ENCODE assay signal across 20 cellular contexts in the genomic region with DNA sequence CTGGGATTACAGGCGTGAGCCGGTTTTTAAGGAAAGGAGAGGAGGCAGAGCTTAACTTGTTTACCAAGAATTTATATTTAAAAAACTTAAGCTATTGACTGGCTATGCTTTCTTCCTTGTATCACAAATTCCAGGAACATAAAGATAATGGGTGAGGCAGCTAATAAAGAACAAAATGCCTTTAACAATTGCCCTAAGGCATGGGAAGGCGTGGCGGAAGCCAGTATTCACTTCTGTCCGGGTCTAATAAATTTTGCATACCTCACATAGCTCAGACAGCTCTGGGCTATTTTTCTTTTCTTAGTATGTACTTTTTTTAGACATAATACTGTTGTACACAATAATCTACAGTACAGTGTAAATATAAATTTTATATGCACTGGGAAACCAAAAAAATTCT. TPM values are rescaled to one million over a fixed set of nuclear protein-coding genes. Genes with fewer than 3 reads are reported as not detected.
DNase-seq lines count a peak whose midpoint lies in the region; ATAC-seq and TF ChIP-seq lines count a peak whose summit lies in the region.
"Had no signal": no experiment of that assay in that cellular context is flagged by ENCODE, and none has a peak within 500 bp of the region (broad histone marks: within the 10 kb centered on the region; RNA-seq: fewer than 3 reads in every experiment).

No MANE protein-coding gene starts in this region.

- H3K36me3 ChIP-seq in IMR-90 (ENCODE audit: control insufficient read depth, insufficient read depth, low read length) (no peaks in the 10 kb centered on the region), trophoblast cell (ENCODE audit: control insufficient read depth in 1 of 2, insufficient read depth in 2 of 2, low read length in 2 of 2) (no peaks in the 10 kb centered on the region), Karpas-422 (ENCODE audit: insufficient read depth, low read length) (0 out of 2 replicates have a peak, but pooled peaks cover under 1% of the 10 kb centered on the region)
- H3K36me3 ChIP-seq: neural progenitor cell, right atrium auricular region had no signal

- no peak overlapping the region for H3K56ac ChIP-seq in IMR-90 (ENCODE audit: extremely low read depth, insufficient read depth, low read length)

- H3K18ac ChIP-seq in IMR-90 (ENCODE audit: low read depth, low read length) (no peak overlapping the region), trophoblast cell (ENCODE audit: low read length) (no peak overlapping the region)

- H3K14ac ChIP-seq in IMR-90 (replicated peaks; ENCODE audit: low read depth, low read length) = no peak overlapping the region
- H3K14ac ChIP-seq in trophoblast cell (ENCODE audit: low read length) = no peak overlapping the region

- no peak overlapping the region for H2BK15ac ChIP-seq in IMR-90 (ENCODE audit: low read depth, low read length)

- H3K4me2 ChIP-seq in IMR-90 (ENCODE audit: low read depth, low read length) = no peak overlapping the region
- no peak overlapping the region for H3K4me2 ChIP-seq in trophoblast cell (ENCODE audit: low read length)
- no peak overlapping the region for H3K4me2 ChIP-seq in Karpas-422 (ENCODE audit: low read depth, low read length, poor library complexity, severe bottlenecking)

- H3K9me1 ChIP-seq in IMR-90 (ENCODE audit: insufficient read depth, low read length) = no peaks in the 10 kb centered on the region

- H4K5ac ChIP-seq in IMR-90 (ENCODE audit: low read depth, low read length) = peak overlapping the region; percentile 62

- peaks cover 5 to 8% of the 10 kb centered on the region in 2 experiments; a peak in 3 of 4 replicates for H3K79me1 ChIP-seq in IMR-90 (ENCODE audit: low read depth in 1 of 2, low read length in 2 of 2)
- H3K79me1 ChIP-seq in trophoblast cell (ENCODE audit: low read length) = peaks cover 7% of the 10 kb centered on the region

- CTCF ChIA-PET in activated CD4-positive, alpha-beta memory T cell treated with anti-CD3 and anti-CD28 coated beads for 36 hours (lab: Charles Lee) = interaction anchor here (1.3 kb wide), 1 partner anchor 42 kb away, joined by 3 read pairs; no protein-coding TSS in a partner anchor
- CTCF ChIA-PET in activated CD4-positive, alpha-beta memory T cell treated with anti-CD3 and anti-CD28 coated beads, Interleukin-2, amount 10 ng/mL, durations not matched to agents 7 days and 5 days (lab: Charles Lee) = interaction anchor here (0.6 to 1.0 kb wide), 3 partner anchors 42 to 1634 kb away, joined by 3 to 4 read pairs (median 3); no protein-coding TSS in a partner anchor
- CTCF ChIA-PET in IMR-90 (lab: Yijun Ruan, JAX) (no interaction called here), HEK293T (lab: Yijun Ruan, JAX) (no interaction called here)

- H2AFZ ChIP-seq in IMR-90 (replicated peaks; ENCODE audit: low read length, poor library complexity) (no peak overlapping the region), trophoblast cell (ENCODE audit: insufficient read depth, low read length, poor library complexity) (no peak overlapping the region), Karpas-422 (ENCODE audit: low read length) (no peak overlapping the region)

- H2BK20ac ChIP-seq in IMR-90 (ENCODE audit: low read depth, low read length) = no peak overlapping the region

- H3K23ac ChIP-seq in IMR-90 (ENCODE audit: low read depth, low read length) (no peak overlapping the region), trophoblast cell (ENCODE audit: low read length) (no peak overlapping the region)

- dilution Hi-C loops in IMR-90 (cut with HindIII; ENCODE audit: low sequenced_read_pairs, unreplicated experiment) = no loop called here

- H3K4me1 ChIP-seq in IMR-90 (ENCODE audit: control insufficient read depth, insufficient read depth, low read length) = no peaks in the 10 kb centered on the region
- H3K4me1 ChIP-seq in trophoblast cell (ENCODE audit: control insufficient read depth in 1 of 2, insufficient read depth in 2 of 2, low read length in 2 of 2) = no peaks in the 10 kb centered on the region
- peaks cover 3% of the 10 kb centered on the region; the same call in 1 of the 2 replicates for H3K4me1 ChIP-seq in Karpas-422 (ENCODE audit: low read length)
- H3K4me1 ChIP-seq: neural progenitor cell had no signal

- H3K27me3 ChIP-seq in IMR-90 (ENCODE audit: control insufficient read depth, insufficient read depth, low read length) (no peaks in the 10 kb centered on the region), trophoblast cell (ENCODE audit: insufficient read depth, low read length) (no peaks in the 10 kb centered on the region), Karpas-422 (ENCODE audit: low read length) (no peaks in the 10 kb centered on the region)
- H3K27me3 ChIP-seq: hepatocyte, right atrium auricular region had no signal

- peaks cover 2% of the 10 kb centered on the region for H3K9me3 Mint-ChIP-seq in activated CD4-positive, alpha-beta memory T cell treated with anti-CD3 and anti-CD28 coated beads for 36 hours
- no peaks in the 10 kb centered on the region for H3K9me3 Mint-ChIP-seq in activated CD4-positive, alpha-beta memory T cell treated with anti-CD3 and anti-CD28 coated beads, Interleukin-2, amount 10 ng/mL, durations not matched to agents 7 days and 5 days
- no peaks in the 10 kb centered on the region for H3K9me3 Mint-ChIP-seq in effector memory CD8-positive, alpha-beta T cell
- H3K9me3 Mint-ChIP-seq: neural progenitor cell had no signal

- no peak overlapping the region for H3K4me3 ChIP-seq in IMR-90 (ENCODE audit: insufficient read depth, low read depth, low read length)
- no peak overlapping the region for H3K4me3 ChIP-seq in trophoblast cell (ENCODE audit: low read depth, low read length)
- H3K4me3 ChIP-seq in Karpas-422 (ENCODE audit: low read length) = no peak overlapping the region

- H2BK120ac ChIP-seq in IMR-90 (ENCODE audit: low read depth, low read length) (no peak overlapping the region), trophoblast cell (ENCODE audit: insufficient read depth, low read length, poor library complexity) (no peak overlapping the region)

- H3K4me1 Mint-ChIP-seq in activated CD4-positive, alpha-beta memory T cell treated with anti-CD3 and anti-CD28 coated beads for 36 hours (ENCODE audit: low read depth) = peaks cover 23% of the 10 kb centered on the region
- peaks cover 20% of the 10 kb centered on the region for H3K4me1 Mint-ChIP-seq in activated CD4-positive, alpha-beta memory T cell treated with anti-CD3 and anti-CD28 coated beads, Interleukin-2, amount 10 ng/mL, durations not matched to agents 7 days and 5 days
- peaks cover 10 to 26% of the 10 kb centered on the region in 2 donors for H3K4me1 Mint-ChIP-seq in effector memory CD8-positive, alpha-beta T cell (ENCODE audit: low read depth in 2 of 2)
- H3K4me1 Mint-ChIP-seq: neural progenitor cell had no signal

- H3K4ac ChIP-seq in IMR-90 (ENCODE audit: low read depth, low read length) = no peak overlapping the region
- no peak overlapping the region for H3K4ac ChIP-seq in trophoblast cell (ENCODE audit: low read depth, low read length)

- WGBS in IMR-90 (ENCODE audit: extremely low coverage in 2 of 2, insufficient read length in 1 of 2), 2 experiments = no CpG with 5 or more reads among the region's 5 CpGs
- no CpG with 5 or more reads among the region's 5 CpGs for whole genome bisulfite sequencing in trophoblast cell (ENCODE audit: extremely low coverage, insufficient coverage, insufficient read length)

- H2BK5ac ChIP-seq in IMR-90 (ENCODE audit: low read depth, low read length, poor library complexity, severe bottlenecking) (no peak overlapping the region), trophoblast cell (ENCODE audit: low read depth, low read length, poor library complexity) (no peak overlapping the region)

- no peak for TF ChIP-seq CTCF in IMR-90 (conservative IDR thresholded peaks at IDR 0.05; ENCODE audit: low read depth, low read length)

- peaks cover 6% of the 10 kb centered on the region for H3K79me2 ChIP-seq in trophoblast cell (ENCODE audit: control insufficient read depth, insufficient read depth, low read length, poor library complexity)
- peaks cover 18% of the 10 kb centered on the region for H3K79me2 ChIP-seq in Karpas-422 (ENCODE audit: low read length)

- H4K91ac ChIP-seq in IMR-90 (ENCODE audit: insufficient read depth, low read depth, low read length) (no peak overlapping the region), trophoblast cell (ENCODE audit: low read depth, low read length) (no peak overlapping the region)

- ATAC-seq in IMR-90 (ENCODE audit: low read depth) (no peak), HG03135 (IDR thresholded peaks at IDR 0.05; ENCODE audit: unreplicated experiment) (no peak)
- ATAC-seq in effector memory CD8-positive, alpha-beta T cell (replicated peaks) = no peak

- H4K20me1 ChIP-seq in IMR-90 (ENCODE audit: insufficient read depth, low read length) (no peaks in the 10 kb centered on the region), Karpas-422 (ENCODE audit: insufficient read depth, low read depth, low read length) (no peaks in the 10 kb centered on the region)

- intact Hi-C loops in activated CD4-positive, alpha-beta memory T cell treated with anti-CD3 and anti-CD28 coated beads for 36 hours (cut with micrococcal nuclease) = loop anchor here (2.0 kb wide), 4 partner anchors 173 to 923 kb away; a partner anchor contains a TSS
- intact Hi-C loops in IMR-90 (cut with micrococcal nuclease) = loop anchor here (2.0 to 10.0 kb wide), 2 partner anchors 141 to 889 kb away; no protein-coding TSS in a partner anchor

- no peak overlapping the region for H3K27ac ChIP-seq in IMR-90 (ENCODE audit: insufficient read depth, low read length)
- H3K27ac ChIP-seq in trophoblast cell (ENCODE audit: low read depth, low read length) = no peak overlapping the region
- H3K27ac ChIP-seq in Karpas-422 (ENCODE audit: low read length) = no peak overlapping the region
- H3K27ac ChIP-seq: neural progenitor cell had no signal

- no peak for TF ChIP-seq POLR2A in IMR-90 (IDR thresholded peaks at IDR 0.05; ENCODE audit: low read depth, low read length)

- H3K27ac Mint-ChIP-seq in activated CD4-positive, alpha-beta memory T cell treated with anti-CD3 and anti-CD28 coated beads for 36 hours = no peak overlapping the region
- H3K27ac Mint-ChIP-seq in activated CD4-positive, alpha-beta memory T cell treated with anti-CD3 and anti-CD28 coated beads, Interleukin-2, amount 10 ng/mL, durations not matched to agents 7 days and 5 days = no peak overlapping the region
- H3K27ac Mint-ChIP-seq in effector memory CD8-positive, alpha-beta T cell = peak overlapping the region in 1 of 2 donors; percentile 98

- H2AK5ac ChIP-seq in IMR-90 (ENCODE audit: low read depth, low read length) (no peak overlapping the region), trophoblast cell (ENCODE audit: low read length) (no peak overlapping the region)

- H4K12ac ChIP-seq in trophoblast cell (ENCODE audit: low read depth, low read length) = no peak overlapping the region

- in situ Hi-C loops in IMR-90 (cut with MboI; ENCODE audit: low sequenced_read_pairs) = no loop called here

- H4K8ac ChIP-seq in IMR-90 (ENCODE audit: low read depth in 2 of 2, low read length in 2 of 2) (peak overlapping the region; percentile 79 to 96; a peak in 1 of 4 replicates), trophoblast cell (ENCODE audit: low read depth, low read length) (no peak overlapping the region)

- DNase-seq in activated CD4-positive, alpha-beta memory T cell treated with anti-CD3 and anti-CD28 coated beads for 36 hours = no peak
- no peak for DNase-seq in activated CD4-positive, alpha-beta memory T cell treated with anti-CD3 and anti-CD28 coated beads, Interleukin-2, amount 10 ng/mL, durations not matched to agents 7 days and 5 days
- DNase-seq in IMR-90 = no peak
- DNase-seq in effector memory CD8-positive, alpha-beta T cell = no peak
- DNase-seq in trophoblast cell = peak; percentile 84 to 90
- no peak for DNase-seq in Karpas-422
- no peak for DNase-seq in HEK293T (ENCODE audit: extremely low spot score)
- DNase-seq: activated CD4-positive, alpha-beta T cell treated with anti-CD3 and anti-CD28 coated beads for 1 hour; central memory CD4-positive, alpha-beta T cell; effector memory CD4-positive, alpha-beta T cell; NCI-H2107; NCI-H524; SHP77 treated with DMSO at 0.1 percent for 48 hours; stimulated activated naive CD4-positive, alpha-beta T cell treated with Interleukin-2 at 50 U/mL for 16 hours; T1000 had no signal

- H3K9me3 ChIP-seq in IMR-90 (ENCODE audit: control insufficient read depth, insufficient read depth, low read length) (no peaks in the 10 kb centered on the region), trophoblast cell (ENCODE audit: insufficient read depth, low read depth, low read length) (no peaks in the 10 kb centered on the region), Karpas-422 (ENCODE audit: low read length) (no peaks in the 10 kb centered on the region)
- H3K9me3 ChIP-seq: right atrium auricular region had no signal

- no TSS peak for BruUV-seq in IMR-90 (replicated peaks; lab: Mats Ljungman, UMichigan)

- no peak overlapping the region for H2AK9ac ChIP-seq in IMR-90 (replicated peaks; ENCODE audit: low read depth, low read length, poor library complexity)

- H3K36me3 Mint-ChIP-seq in activated CD4-positive, alpha-beta memory T cell treated with anti-CD3 and anti-CD28 coated beads for 36 hours = peaks cover 5% of the 10 kb centered on the region
- H3K36me3 Mint-ChIP-seq in activated CD4-positive, alpha-beta memory T cell treated with anti-CD3 and anti-CD28 coated beads, Interleukin-2, amount 10 ng/mL, durations not matched to agents 7 days and 5 days (ENCODE audit: low read depth) = peaks cover 13% of the 10 kb centered on the region
- peaks cover 16% of the 10 kb centered on the region for H3K36me3 Mint-ChIP-seq in effector memory CD8-positive, alpha-beta T cell (ENCODE audit: insufficient read depth)
- H3K36me3 Mint-ChIP-seq: CD14-positive monocyte had no signal

- no peaks in the 10 kb centered on the region for H3K27me3 Mint-ChIP-seq in activated CD4-positive, alpha-beta memory T cell treated with anti-CD3 and anti-CD28 coated beads for 36 hours
- no peaks in the 10 kb centered on the region for H3K27me3 Mint-ChIP-seq in activated CD4-positive, alpha-beta memory T cell treated with anti-CD3 and anti-CD28 coated beads, Interleukin-2, amount 10 ng/mL, durations not matched to agents 7 days and 5 days
- H3K27me3 Mint-ChIP-seq in effector memory CD8-positive, alpha-beta T cell = no peaks in the 10 kb centered on the region

- POLR2A ChIA-PET in activated CD4-positive, alpha-beta memory T cell treated with anti-CD3 and anti-CD28 coated beads for 36 hours (lab: Charles Lee) = no interaction called here
- POLR2A ChIA-PET in activated CD4-positive, alpha-beta memory T cell treated with anti-CD3 and anti-CD28 coated beads, Interleukin-2, amount 10 ng/mL, durations not matched to agents 7 days and 5 days (lab: Charles Lee) = interaction anchor here (2.5 kb wide), 1 partner anchor 172 kb away, joined by 28 read pairs; a partner anchor contains a TSS
- POLR2A ChIA-PET in IMR-90 (lab: Charles Lee; ENCODE audit: unreplicated experiment) (no interaction called here), HEK293T (lab: Yijun Ruan, JAX) (interaction anchor here (1.5 to 1.8 kb wide), 2 partner anchors 9 to 160 kb away, joined by 4 to 5 read pairs; no protein-coding TSS in a partner anchor)

- no peaks in the 10 kb centered on the region for H3K9me2 ChIP-seq in Karpas-422 (replicated peaks; ENCODE audit: insufficient read depth, low read length)

- H3K9ac ChIP-seq in IMR-90 (ENCODE audit: low read depth, low read length) (no peak overlapping the region), trophoblast cell (ENCODE audit: low read length) (no peak overlapping the region), Karpas-422 (ENCODE audit: low read length) (no peak overlapping the region)

- no peak for TF ChIP-seq RAD21 in IMR-90 (IDR thresholded peaks at IDR 0.05; ENCODE audit: low read length)

- no peak overlapping the region for H2BK12ac ChIP-seq in trophoblast cell (ENCODE audit: low read length)

- H3K4me3 Mint-ChIP-seq in activated CD4-positive, alpha-beta memory T cell treated with anti-CD3 and anti-CD28 coated beads for 36 hours = peak overlapping the region; percentile 26
- no peak overlapping the region for H3K4me3 Mint-ChIP-seq in activated CD4-positive, alpha-beta memory T cell treated with anti-CD3 and anti-CD28 coated beads, Interleukin-2, amount 10 ng/mL, durations not matched to agents 7 days and 5 days
- H3K4me3 Mint-ChIP-seq in effector memory CD8-positive, alpha-beta T cell = peak overlapping the region; percentile 87 to 97

RNA-seq across cellular contexts. Expression of a gene that starts 1.0 kb away (rescaled TPM):
- 10 to 100 TPM; 35.2 to 38.7 TPM for total RNA-seq in activated CD4-positive, alpha-beta memory T cell treated with anti-CD3 and anti-CD28 coated beads for 36 hours
- total RNA-seq in activated CD4-positive, alpha-beta memory T cell treated with anti-CD3 and anti-CD28 coated beads, Interleukin-2, amount 10 ng/mL, durations not matched to agents 7 days and 5 days = 10 to 100 TPM; 26.4 to 28.1 TPM
- total RNA-seq in IMR-90 (2012; rRNA removed) = 22.5 and 31.7 TPM in 2 replicates
- 8.0 and 12.1 TPM in 2 replicates for polyA plus RNA-seq in IMR-90 (2012; rRNA removed)
- polyA plus RNA-seq in IMR-90 (2012; cell fraction: cytosol; rRNA removed) = 3.6 and 3.8 TPM in 2 replicates
- polyA plus RNA-seq in IMR-90 (2012; cell fraction: nucleus; rRNA removed; ENCODE audit: low replicate concordance) = 1.5 and 12.0 TPM in 2 replicates
- 13.6 and 13.9 TPM in 2 replicates for polyA plus RNA-seq in trophoblast cell (2013)
- total RNA-seq in Karpas-422 (2014; rRNA removed; shearing (Covaris generic); ENCODE audit: low replicate concordance) = 38.0 and 78.5 TPM in 2 replicates

Comparison
In these comparisons a context has a peak if more than half of its experiments do, and no peak if none do; other contexts are left out.
1. POLR2A ChIA-PET loops: an anchor here in activated CD4-positive, alpha-beta memory T cell treated with anti-CD3 and anti-CD28 coated beads, Interleukin-2, amount 10 ng/mL, durations not matched to agents 7 days and 5 days (2.5 kb wide) and HEK293T (1.5 to 1.8 kb wide); none called in activated CD4-positive, alpha-beta memory T cell treated with anti-CD3 and anti-CD28 coated beads for 36 hours and IMR-90.
2. DNase-seq: peak in trophoblast cell (2 of 2); none in activated CD4-positive, alpha-beta memory T cell treated with anti-CD3 and anti-CD28 coated beads for 36 hours (single experiment), activated CD4-positive, alpha-beta memory T cell treated with anti-CD3 and anti-CD28 coated beads, Interleukin-2, amount 10 ng/mL, durations not matched to agents 7 days and 5 days (single experiment), IMR-90 (single experiment), effector memory CD8-positive, alpha-beta T cell (0 of 3), Karpas-422 (single experiment) and HEK293T (single experiment).
3. CTCF ChIA-PET loops: an anchor here in activated CD4-positive, alpha-beta memory T cell treated with anti-CD3 and anti-CD28 coated beads for 36 hours (1.3 kb wide) and activated CD4-positive, alpha-beta memory T cell treated with anti-CD3 and anti-CD28 coated beads, Interleukin-2, amount 10 ng/mL, durations not matched to agents 7 days and 5 days (0.6 to 1.0 kb wide); none called in IMR-90 and HEK293T.